20 cellular contexts compared by ENCODE assay signal in genomic region chr1:70044832-70045231, GRCh38.
DNase-seq lines count a peak whose midpoint lies in the region; FAIRE-seq lines count a peak whose summit lies in the region.
"Had no signal": no experiment of that assay in that cellular context is flagged by ENCODE, and none has a peak within 500 bp of the region (broad histone marks: within the 10 kb centered on the region; RNA-seq: fewer than 3 reads in every experiment).

No MANE protein-coding gene starts in this region.

- H3K4me1 Mint-ChIP-seq in activated naive CD4-positive, alpha-beta T cell treated with anti-CD3 and anti-CD28 coated beads for 36 hours (ENCODE audit: low read depth), result no peaks in the 10 kb centered on the region
- H3K4me1 Mint-ChIP-seq: B cell had no signal

- H3K9me3 Mint-ChIP-seq in activated naive CD4-positive, alpha-beta T cell treated with anti-CD3 and anti-CD28 coated beads for 36 hours, result no peaks in the 10 kb centered on the region

- no peaks in the 10 kb centered on the region for H3K27me3 Mint-ChIP-seq in activated naive CD4-positive, alpha-beta T cell treated with anti-CD3 and anti-CD28 coated beads for 36 hours (ENCODE audit: low read depth)
- H3K27me3 Mint-ChIP-seq: activated naive CD8-positive, alpha-beta T cell; B cell had no signal

- no peak for FAIRE-seq in HTR-8/SVneo (lab: Jason Lieb, UNC)
- FAIRE-seq: colon had no signal

- intact Hi-C loops in head of caudate nucleus (cut with DNase I), result no loop called here
- intact Hi-C loops in activated naive CD4-positive, alpha-beta T cell treated with anti-CD3 and anti-CD28 coated beads for 36 hours (cut with micrococcal nuclease), result no loop called here

- no peak overlapping the region for H3K27ac Mint-ChIP-seq in activated naive CD4-positive, alpha-beta T cell treated with anti-CD3 and anti-CD28 coated beads for 36 hours
- H3K27ac Mint-ChIP-seq: activated naive CD8-positive, alpha-beta T cell; B cell had no signal

- CTCF ChIA-PET in activated naive CD4-positive, alpha-beta T cell treated with anti-CD3 and anti-CD28 coated beads for 36 hours (lab: Charles Lee), result no interaction called here

- H3K4me3 Mint-ChIP-seq in activated naive CD4-positive, alpha-beta T cell treated with anti-CD3 and anti-CD28 coated beads for 36 hours, result no peak overlapping the region
- H3K4me3 Mint-ChIP-seq: activated naive CD8-positive, alpha-beta T cell; B cell had no signal

- in situ Hi-C loops in ACHN (cut with HindIII; ENCODE audit: low pct_ligation_motif_present, low pct_unique_long_range_greater_than_20kb, low sequenced_read_pairs), result no loop called here

- H3K36me3 Mint-ChIP-seq in activated naive CD4-positive, alpha-beta T cell treated with anti-CD3 and anti-CD28 coated beads for 36 hours (ENCODE audit: low read depth), result no peaks in the 10 kb centered on the region
- H3K36me3 Mint-ChIP-seq: activated naive CD8-positive, alpha-beta T cell had no signal

- DNase-seq in ACHN (peak; percentile 12), HTR-8/SVneo (ENCODE audit: insufficient read length, low spot score) (peak; percentile 13), dedifferentiated amniotic fluid mesenchymal stem cell (ENCODE audit: extremely low spot score) (peak; percentile 21), kidney glomerular epithelial cell (lab: John Stamatoyannopoulos, UW) (peak; percentile 81), NCI-H69 (lab: John Stamatoyannopoulos, UW) (no peak), head of caudate nucleus (no peak), SKM-1 (lab: John Stamatoyannopoulos, UW; ENCODE audit: unreplicated experiment) (no peak)
- DNase-seq in activated naive CD4-positive, alpha-beta T cell treated with anti-CD3 and anti-CD28 coated beads for 36 hours, result no peak
- DNase-seq: activated CD8-positive, alpha-beta memory T cell treated with anti-CD3 and anti-CD28 coated beads, Interleukin-2, amount 50 U/mL, for 4 hours; DND-41; glutamatergic neuron; GOT3; left ventricle myocardium superior; MG63; NCI-H2107; stimulated activated CD8-positive, alpha-beta memory T cell treated with anti-CD3 and anti-CD28 coated beads, Interleukin-4, amount 100 ng/mL, for 48 hours; trophoblast cell had no signal

Comparison
In these comparisons a context has a peak if more than half of its experiments do, and no peak if none do; other contexts are left out.
1. DNase-seq: peak in ACHN (single experiment), HTR-8/SVneo (single experiment), dedifferentiated amniotic fluid mesenchymal stem cell (single experiment) and kidney glomerular epithelial cell (single experiment); none in NCI-H69 (single experiment), head of caudate nucleus (0 of 42), SKM-1 (single experiment) and activated naive CD4-positive, alpha-beta T cell treated with anti-CD3 and anti-CD28 coated beads for 36 hours (single experiment).